1 cellular context compared by ENCODE assay signal in the genomic region with DNA sequence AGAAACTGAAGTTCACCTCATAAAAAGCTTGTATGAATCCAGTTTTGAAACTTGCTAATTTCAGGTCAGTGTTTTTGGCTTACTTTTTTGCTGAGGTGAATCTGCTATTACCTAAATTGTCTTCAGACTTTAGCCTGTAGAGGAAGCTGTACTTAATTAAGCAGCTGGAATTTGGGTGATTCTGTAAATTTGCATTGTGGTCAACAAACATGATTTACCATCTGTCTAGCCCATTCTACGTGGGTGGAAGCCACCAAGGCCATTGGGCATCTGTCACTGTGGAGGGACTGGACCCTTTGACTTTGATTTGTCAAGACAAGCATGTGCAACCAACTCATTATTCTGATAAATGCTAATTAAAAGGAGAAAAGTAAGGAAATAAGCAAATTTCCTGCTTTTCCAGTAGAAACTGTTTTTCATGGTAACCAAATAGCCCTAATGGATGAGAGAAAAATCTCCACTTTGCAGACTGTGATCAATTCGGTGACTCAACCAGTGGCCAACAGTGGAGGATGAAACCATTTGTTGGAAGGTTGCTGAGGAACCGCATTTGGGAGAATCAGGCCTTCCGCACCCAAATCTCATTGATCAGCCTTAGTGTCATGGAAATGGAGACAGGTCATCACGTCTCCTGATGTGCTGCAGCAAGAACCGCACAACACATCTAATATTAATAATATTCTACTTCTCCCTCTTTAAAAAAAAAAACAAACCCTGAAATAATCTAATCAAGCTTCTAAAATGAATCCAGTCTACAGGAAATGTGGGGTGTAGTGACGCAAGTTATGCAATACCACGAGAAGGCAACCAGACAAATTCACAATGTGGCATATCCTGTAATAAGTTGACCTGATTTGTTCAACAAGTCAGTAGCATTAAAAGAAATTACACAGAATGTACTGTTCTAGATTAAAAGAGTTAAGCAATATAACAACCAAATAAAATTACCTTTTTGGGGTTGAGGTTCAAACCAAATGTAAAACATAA.
TF ChIP-seq lines count a peak whose summit lies in the region.

No MANE protein-coding gene starts in this region.

TF ChIP-seq in SK-N-SH treated with all-trans-retinoic acid at 6 μM for 48 hours, 23 proteins besides CTCF, POLR2A, EP300 and RAD21 (continued from another document):
- TF ChIP-seq, protein P1, sequence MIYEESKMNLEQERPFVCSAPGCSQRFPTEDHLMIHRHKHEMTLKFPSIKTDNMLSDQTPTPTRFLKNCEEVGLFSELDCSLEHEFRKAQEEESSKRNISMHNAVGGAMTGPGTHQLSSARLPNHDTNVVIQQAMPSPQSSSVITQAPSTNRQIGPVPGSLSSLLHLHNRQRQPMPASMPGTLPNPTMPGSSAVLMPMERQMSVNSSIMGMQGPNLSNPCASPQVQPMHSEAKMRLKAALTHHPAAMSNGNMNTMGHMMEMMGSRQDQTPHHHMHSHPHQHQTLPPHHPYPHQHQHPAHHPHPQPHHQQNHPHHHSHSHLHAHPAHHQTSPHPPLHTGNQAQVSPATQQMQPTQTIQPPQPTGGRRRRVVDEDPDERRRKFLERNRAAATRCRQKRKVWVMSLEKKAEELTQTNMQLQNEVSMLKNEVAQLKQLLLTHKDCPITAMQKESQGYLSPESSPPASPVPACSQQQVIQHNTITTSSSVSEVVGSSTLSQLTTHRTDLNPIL (CRISPR knock-in tag; IDR thresholded peaks at IDR 0.05; ENCODE audit: low read depth) = no peak
- TF ChIP-seq OSR1 (CRISPR knock-in tag; IDR thresholded peaks at IDR 0.05) (no peak), RARB (CRISPR knock-in tag; IDR thresholded peaks at IDR 0.05) (no peak), ESRRG (CRISPR knock-in tag; IDR thresholded peaks at IDR 0.05) (no peak), ZNF70 (CRISPR knock-in tag; IDR thresholded peaks at IDR 0.05) (no peak)
